Comparison of ENCODE assay signal across 8 cellular contexts in genomic region chr10:99731296-99732032, GRCh38. TPM values are rescaled to one million over a fixed set of nuclear protein-coding genes. Genes with fewer than 3 reads are reported as not detected.
DNase-seq lines count a peak whose midpoint lies in the region; ATAC-seq, FAIRE-seq and TF ChIP-seq lines count a peak whose summit lies in the region.

No MANE protein-coding gene starts in this region.

- peak overlapping the region; percentile 91 for H3K9ac ChIP-seq in PC-3 (ENCODE audit: low read length)

- peak overlapping the region; percentile 86 for H2AFZ ChIP-seq in PC-3 (ENCODE audit: low read length)

- TF ChIP-seq CTCF in 22Rv1 (IDR thresholded peaks at IDR 0.05) (no peak), PC-3 (conservative IDR thresholded peaks at IDR 0.05; ENCODE audit: low read depth, low read length) (no peak)

- H3K36me3 ChIP-seq in PC-3 (ENCODE audit: low read depth, low read length): peaks cover 6% of the 10 kb centered on the region

- no peaks in the 10 kb centered on the region for H3K9me2 ChIP-seq in PC-3 (replicated peaks; ENCODE audit: low read length)

- ATAC-seq in GM19395 (IDR thresholded peaks at IDR 0.05; ENCODE audit: unreplicated experiment): peak; percentile 54
- peak; percentile 37 for ATAC-seq in PC-3

- peaks cover 30% of the 10 kb centered on the region for H3K79me2 ChIP-seq in PC-3 (ENCODE audit: low read length)

- peak overlapping the region; percentile 95 for H3K4me3 ChIP-seq in PC-3 (ENCODE audit: low read length)

- H4K20me1 ChIP-seq in PC-3 (ENCODE audit: low read length): no peaks in the 10 kb centered on the region

- H3K4me1 ChIP-seq in PC-3 (ENCODE audit: insufficient read depth, low read length): peaks cover 3% of the 10 kb centered on the region; the same call in 1 of the 2 replicates

- H3K27ac ChIP-seq in 22Rv1: peak overlapping the region; percentile 96
- peak overlapping the region; percentile 89 for H3K27ac ChIP-seq in PC-3 (ENCODE audit: low read length)
- H3K27ac ChIP-seq in epithelial cell of prostate: peak overlapping the region; percentile 90

- CTCF ChIA-PET in PC-3 (lab: Charles Lee): interaction anchor here (1.5 kb wide), 1 partner anchor 114 kb away, joined by 13 read pairs; no protein-coding TSS in a partner anchor

- H3K27me3 ChIP-seq in PC-3 (ENCODE audit: low read length): no peaks in the 10 kb centered on the region

- TSS peak; percentile 88 for BruUV-seq in PC-3 (replicated peaks; lab: Mats Ljungman, UMichigan)

- no peak for DNase-seq in PC-3
- no peak for DNase-seq in epithelial cell of prostate (ENCODE audit: low read depth, low spot score)
- peak; percentile 4 for DNase-seq in pons (ENCODE audit: low spot score)
- DNase-seq in GM12892 (ENCODE audit: insufficient read length): no peak
- no peak for DNase-seq in stimulated activated CD4-positive, alpha-beta T cell treated with anti-CD3 and anti-CD28 coated beads, Interleukin-4, amount 100 ng/mL, for 24 hours
- no peak for DNase-seq in GM19238 (ENCODE audit: insufficient read length, low spot score)

- no peaks in the 10 kb centered on the region for H3F3A ChIP-seq in PC-3 (ENCODE audit: low read length, unreplicated experiment)

- intact Hi-C loops in PC-3 (cut with micrococcal nuclease): loop anchor here (1.0 to 5.0 kb wide), 2 partner anchors 101 to 115 kb away; no protein-coding TSS in a partner anchor

- no peaks in the 10 kb centered on the region for H3K9me3 ChIP-seq in PC-3 (ENCODE audit: low read length)

- TF ChIP-seq POLR2A in GM12892 (IDR thresholded peaks at IDR 0.05; ENCODE audit: low read depth, low read length): no peak

- POLR2A ChIA-PET in PC-3 (lab: Charles Lee; ENCODE audit: unreplicated experiment): interaction anchor here (0.5 to 0.7 kb wide), 3 partner anchors 41 to 73 kb away, joined by 5 to 18 read pairs (median 7); no protein-coding TSS in a partner anchor

- H3K4me2 ChIP-seq in PC-3 (ENCODE audit: low read length): peak overlapping the region; percentile 90

- FAIRE-seq in GM12892 (lab: Jason Lieb, UNC): no peak

RNA-seq across cellular contexts. Expression of gene COX15, which starts 0.5 kb away (rescaled TPM):
- 16.6 and 24.6 TPM in 2 replicates for total RNA-seq in PC-3 (2014; rRNA removed)
- polyA plus RNA-seq in GM12892 (2012; ENCODE audit: missing spikeins): 36.3 TPM

RNA-seq across cellular contexts. Expression of gene CUTC, which starts 0.6 kb away (rescaled TPM):
- total RNA-seq in PC-3 (2014; rRNA removed): 10.2 and 14.5 TPM in 2 replicates
- polyA plus RNA-seq in GM12892 (2012; ENCODE audit: missing spikeins): 33.8 TPM

RNA-seq across cellular contexts. Expression of gene ABCC2, which starts 51.0 kb away (rescaled TPM):
- total RNA-seq in PC-3 (2014; rRNA removed): 0.35 and 2.4 TPM in 2 replicates
- 0.32 TPM for polyA plus RNA-seq in GM12892 (2012; ENCODE audit: missing spikeins)
